Comparison of ENCODE assay signal across 1 cellular context in the genomic region with DNA sequence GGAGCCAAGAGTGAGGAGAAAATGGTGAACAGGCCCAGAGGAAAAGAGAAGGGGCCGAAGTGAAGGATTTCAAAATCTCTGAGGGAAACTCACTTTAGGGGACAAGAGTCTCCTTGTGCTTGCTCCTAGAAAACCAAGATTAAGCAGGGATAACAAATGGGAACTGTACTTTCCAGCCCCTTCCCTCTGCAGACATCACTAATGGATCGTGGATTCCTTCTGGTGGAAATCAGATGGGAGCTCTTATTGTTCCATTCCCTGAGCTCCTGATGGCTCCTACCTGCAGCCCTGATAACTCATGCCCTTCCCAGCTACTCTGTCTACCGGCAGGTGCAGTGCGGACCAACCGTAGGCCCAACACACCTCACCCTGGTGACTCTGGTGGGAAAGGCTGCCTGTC.
TF ChIP-seq lines count a peak whose summit lies in the region.

No MANE protein-coding gene starts in this region.

TF ChIP-seq in K562, 482 proteins besides CTCF, POLR2A, EP300 and RAD21 (continued from another document):
- TF ChIP-seq ZBTB17 (CRISPR knock-in tag; IDR thresholded peaks at IDR 0.05) (0 out of 2 replicates have a peak, but pooled peaks have one; percentile 40), ZNF23 (CRISPR knock-in tag; IDR thresholded peaks at IDR 0.05) (peak; percentile 72; the same call in 1 of the 2 replicates), ZNF79 (CRISPR knock-in tag; IDR thresholded peaks at IDR 0.05; ENCODE audit: low read depth) (no peak), ZNF41 (CRISPR knock-in tag; conservative IDR thresholded peaks at IDR 0.05) (no peak), KAT8 (IDR thresholded peaks at IDR 0.05; ENCODE audit: low read depth) (no peak), TAF1 (IDR thresholded peaks at IDR 0.05; ENCODE audit: control insufficient read depth, extremely low read depth, insufficient read depth, low read length, severe bottlenecking) (no peak), POU5F1 (IDR thresholded peaks at IDR 0.05; ENCODE audit: borderline replicate concordance, low read depth, low read length, partially characterized antibody) (no peak), CREM (IDR thresholded peaks at IDR 0.05; ENCODE audit: low read depth) (no peak), MXI1 (IDR thresholded peaks at IDR 0.05; ENCODE audit: low read depth, low read length) (no peak), CREB1 (IDR thresholded peaks at IDR 0.05) (no peak), CREB1 (CRISPR knock-in tag; IDR thresholded peaks at IDR 0.05) (no peak), ZNF518B (CRISPR knock-in tag; IDR thresholded peaks at IDR 0.05) (no peak), ZNF253 (CRISPR knock-in tag; conservative IDR thresholded peaks at IDR 0.05) (no peak), JUND (IDR thresholded peaks at IDR 0.05; ENCODE audit: borderline replicate concordance, low read depth, low read length) (no peak), JUND (tag; IDR thresholded peaks at IDR 0.05; ENCODE audit: borderline replicate concordance, low read depth, low read length) (no peak)
